In genomic region chr7:143345428-143345900, GRCh38 we compare ENCODE assay signal across 8 cellular contexts. TPM values are rescaled to one million over a fixed set of nuclear protein-coding genes. Genes with fewer than 3 reads are reported as not detected.
DNase-seq lines count a peak whose midpoint lies in the region; ATAC-seq and TF ChIP-seq lines count a peak whose summit lies in the region.

No MANE protein-coding gene starts in this region.

- intact Hi-C loops in activated CD4-positive, alpha-beta T cell treated with anti-CD3 and anti-CD28 coated beads, Interleukin-2, amount 10 ng/mL, durations not matched to agents 24 days and 14 days (cut with micrococcal nuclease): loop anchor here (1.0 to 5.0 kb wide), 2 partner anchors 37 to 105 kb away; partner anchors contain the start of gene ZYX

- no peaks in the 10 kb centered on the region for H3K36me3 Mint-ChIP-seq in activated CD4-positive, alpha-beta T cell treated with anti-CD3 and anti-CD28 coated beads, Interleukin-2, amount 10 ng/mL, durations not matched to agents 24 days and 14 days (ENCODE audit: low read depth)
- no peaks in the 10 kb centered on the region for H3K36me3 Mint-ChIP-seq in mesothelial cell of epicardium

- DNase-seq in activated CD4-positive, alpha-beta T cell treated with anti-CD3 and anti-CD28 coated beads, Interleukin-2, amount 10 ng/mL, durations not matched to agents 24 days and 14 days: peak; percentile 90
- DNase-seq in ecto neural progenitor cell (ENCODE audit: low spot score) (peak; percentile 80), mesothelial cell of epicardium (ENCODE audit: low spot score in 2 of 2, unreplicated experiment in 2 of 2) (peak in 1 of 2 experiments; percentile 67), inferior parietal cortex (ENCODE audit: extremely low spot score) (no peak), NCI-H2196 treated with DMSO at 0.1 percent for 48 hours (lab: John Stamatoyannopoulos, UW; ENCODE audit: unreplicated experiment) (no peak)
- DNase-seq in stimulated activated CD8-positive, alpha-beta memory T cell treated with anti-CD3 and anti-CD28 coated beads, Interleukin-7, amount 100 ng/mL, for 48 hours (ENCODE audit: extremely low read depth in 1 of 2, low read depth in 1 of 2): peak; percentile 29 to 57

- no peaks in the 10 kb centered on the region for H3K9me3 Mint-ChIP-seq in activated CD4-positive, alpha-beta T cell treated with anti-CD3 and anti-CD28 coated beads, Interleukin-2, amount 10 ng/mL, durations not matched to agents 24 days and 14 days
- H3K9me3 Mint-ChIP-seq in mesothelial cell of epicardium: no peaks in the 10 kb centered on the region

- ATAC-seq in GM19025 (IDR thresholded peaks at IDR 0.05; ENCODE audit: low read depth, unreplicated experiment) (peak; percentile 61), HG03565 (IDR thresholded peaks at IDR 0.05; ENCODE audit: unreplicated experiment) (peak; percentile 70)

- H3K4me3 Mint-ChIP-seq in activated CD4-positive, alpha-beta T cell treated with anti-CD3 and anti-CD28 coated beads, Interleukin-2, amount 10 ng/mL, durations not matched to agents 24 days and 14 days: peak overlapping the region; percentile 77
- peak overlapping the region; percentile 62 for H3K4me3 Mint-ChIP-seq in mesothelial cell of epicardium

- peaks cover 50% of the 10 kb centered on the region for H3K27me3 Mint-ChIP-seq in activated CD4-positive, alpha-beta T cell treated with anti-CD3 and anti-CD28 coated beads, Interleukin-2, amount 10 ng/mL, durations not matched to agents 24 days and 14 days
- peaks cover 38% of the 10 kb centered on the region for H3K27me3 Mint-ChIP-seq in mesothelial cell of epicardium (ENCODE audit: low read depth)

- H3K4me1 Mint-ChIP-seq in activated CD4-positive, alpha-beta T cell treated with anti-CD3 and anti-CD28 coated beads, Interleukin-2, amount 10 ng/mL, durations not matched to agents 24 days and 14 days: peaks cover 18% of the 10 kb centered on the region
- H3K4me1 Mint-ChIP-seq in mesothelial cell of epicardium: peaks cover 6% of the 10 kb centered on the region

- no peak for TF ChIP-seq CTCF in mesothelial cell of epicardium (IDR thresholded peaks at IDR 0.05; ENCODE audit: unreplicated experiment)

- H3K27ac Mint-ChIP-seq in activated CD4-positive, alpha-beta T cell treated with anti-CD3 and anti-CD28 coated beads, Interleukin-2, amount 10 ng/mL, durations not matched to agents 24 days and 14 days: peak overlapping the region; percentile 52
- no peak overlapping the region for H3K27ac Mint-ChIP-seq in mesothelial cell of epicardium

RNA-seq across cellular contexts. Expression of gene FAM131B, which starts 17.0 kb away (rescaled TPM):
- 0.37 and 0.45 TPM in 2 replicates for total RNA-seq in activated CD4-positive, alpha-beta T cell treated with anti-CD3 and anti-CD28 coated beads, Interleukin-2, amount 10 ng/mL, durations not matched to agents 24 days and 14 days
- 5.6 to 6.1 TPM (median 5.8 TPM) in 3 replicates for total RNA-seq in mesothelial cell of epicardium

RNA-seq across cellular contexts. Expression of gene CLCN1, which starts 29.6 kb away (rescaled TPM):
- total RNA-seq in activated CD4-positive, alpha-beta T cell treated with anti-CD3 and anti-CD28 coated beads, Interleukin-2, amount 10 ng/mL, durations not matched to agents 24 days and 14 days: not detected in 2 replicates
- total RNA-seq in mesothelial cell of epicardium: 0.07 to 0.16 TPM (median 0.11 TPM) in 3 replicates

RNA-seq across cellular contexts. Expression of gene ZYX, which starts 35.7 kb away (rescaled TPM):
- 85.8 and 89.7 TPM in 2 replicates for total RNA-seq in activated CD4-positive, alpha-beta T cell treated with anti-CD3 and anti-CD28 coated beads, Interleukin-2, amount 10 ng/mL, durations not matched to agents 24 days and 14 days
- 284 to 295 TPM (median 290 TPM) in 3 replicates for total RNA-seq in mesothelial cell of epicardium

RNA-seq across cellular contexts. Expression of gene CASP2, which starts 57.3 kb away (rescaled TPM):
- total RNA-seq in activated CD4-positive, alpha-beta T cell treated with anti-CD3 and anti-CD28 coated beads, Interleukin-2, amount 10 ng/mL, durations not matched to agents 24 days and 14 days: 99.1 and 110 TPM in 2 replicates
- total RNA-seq in mesothelial cell of epicardium: 53.3 to 56.5 TPM (median 55.4 TPM) in 3 replicates

Comparison
In these comparisons a context has a peak if more than half of its experiments do, and no peak if none do; other contexts are left out.
1. DNase-seq: peak in activated CD4-positive, alpha-beta T cell treated with anti-CD3 and anti-CD28 coated beads, Interleukin-2, amount 10 ng/mL, durations not matched to agents 24 days and 14 days (single experiment), ecto neural progenitor cell (single experiment) and stimulated activated CD8-positive, alpha-beta memory T cell treated with anti-CD3 and anti-CD28 coated beads, Interleukin-7, amount 100 ng/mL, for 48 hours (2 of 2); none in inferior parietal cortex (single experiment) and NCI-H2196 treated with DMSO at 0.1 percent for 48 hours (single experiment).